Comparison of ENCODE assay signal across 9 cellular contexts in genomic region chr12:8890313-8891084, GRCh38. TPM values are rescaled to one million over a fixed set of nuclear protein-coding genes. Genes with fewer than 3 reads are reported as not detected.
DNase-seq lines count a peak whose midpoint lies in the region; ATAC-seq, FAIRE-seq and TF ChIP-seq lines count a peak whose summit lies in the region.
"Had no signal": no experiment of that assay in that cellular context is flagged by ENCODE, and none has a peak within 500 bp of the region (broad histone marks: within the 10 kb centered on the region; RNA-seq: fewer than 3 reads in every experiment).

No MANE protein-coding gene starts in this region.

- peak overlapping the region; percentile 35 for H3K4me3 ChIP-seq in HFF-Myc (replicated peaks; ENCODE audit: low read depth, low read length)
- peak overlapping the region; percentile 44 for H3K4me3 ChIP-seq in ovary
- peak overlapping the region; percentile 41 for H3K4me3 ChIP-seq in urinary bladder (ENCODE audit: low read depth, low read length)

- WGBS in ovary, 3 donors: 28 to 31% (median 29%) methylated on average over 14 of the region's 14 CpGs
- 29% methylated on average over 14 of the region's 14 CpGs for WGBS in urinary bladder

- no peak for ATAC-seq in GM19397 (IDR thresholded peaks at IDR 0.05; ENCODE audit: unreplicated experiment)

- H3K27me3 ChIP-seq in ovary: no peaks in the 10 kb centered on the region

- H3K9me3 ChIP-seq in ovary: no peaks in the 10 kb centered on the region

- peak; percentile 41 for FAIRE-seq in RCC 7860 (lab: Jason Lieb, UNC)
- FAIRE-seq: frontal cortex had no signal

- H3K36me3 ChIP-seq in ovary (no peaks in the 10 kb centered on the region), urinary bladder (ENCODE audit: insufficient read depth) (no peaks in the 10 kb centered on the region)

- H3K27ac ChIP-seq in ovary: no peak overlapping the region
- H3K27ac ChIP-seq in urinary bladder (ENCODE audit: low read depth): no peak overlapping the region

- no peak for TF ChIP-seq POLR2A in ovary (IDR thresholded peaks at IDR 0.05)

- no peak for TF ChIP-seq EP300 in ovary (IDR thresholded peaks at IDR 0.05)

- H3K4me1 ChIP-seq in ovary (ENCODE audit: insufficient read depth) (no peaks in the 10 kb centered on the region), urinary bladder (ENCODE audit: insufficient read depth) (no peaks in the 10 kb centered on the region)

- TF ChIP-seq CTCF in HFF-Myc (IDR thresholded peaks at IDR 0.05; ENCODE audit: low read depth, low read length, missing control alignments) (peak; percentile 82), ovary (IDR thresholded peaks at IDR 0.05) (peak; percentile 76 to 89 (median 82))

- intact Hi-C loops in ovary (cut with DNase I): loop anchor here in 1 of 4 donors (5.0 kb wide), 1 partner anchor 208 kb away; no protein-coding TSS in a partner anchor

- DNase-seq in D341Med (ENCODE audit: low spot score): peak; percentile 75
- no peak for DNase-seq in HFF-Myc (ENCODE audit: extremely low read depth, low read depth)
- peak; percentile 16 for DNase-seq in RCC 7860 (ENCODE audit: low spot score)
- DNase-seq in activated effector memory CD4-positive, alpha-beta T cell treated with anti-CD3 and anti-CD28 coated beads, Interleukin-2, amount 50 U/mL, for 16 hours: peak; percentile 74
- DNase-seq in glomerular endothelial cell (ENCODE audit: extremely low read depth, low read depth, low spot score): peak; percentile 36
- DNase-seq in ovary: peak; percentile 43 to 64 (median 47)

RNA-seq across cellular contexts. Expression of gene PHC1, which starts 23.8 kb away (rescaled TPM):
- 25.1 and 32.2 TPM in 2 replicates for total RNA-seq in glomerular endothelial cell
- total RNA-seq in ovary: 10 to 100 TPM; 48.3 to 66.6 (median 58.9) TPM
- polyA plus RNA-seq in ovary: 10 to 100 TPM; 35.0 to 36.2 TPM
- total RNA-seq in urinary bladder: 42.3 TPM
- polyA plus RNA-seq in urinary bladder: 39.9 TPM

RNA-seq across cellular contexts. Expression of gene M6PR, which starts 58.9 kb away (rescaled TPM):
- total RNA-seq in glomerular endothelial cell (98.5 and 114 TPM in 2 replicates), ovary (100 to 1,000 TPM in 4 of 7 donors, 10 to 100 TPM in 3; 58.2 to 133 (median 101) TPM), urinary bladder (93.1 TPM)
- polyA plus RNA-seq in ovary (100 to 1,000 TPM in 1 of 2 donors, 10 to 100 TPM in 1; 44.9 to 150 TPM), urinary bladder (76.9 TPM)
